Comparison of ENCODE assay signal across 1 cellular context in genomic region chr7:131493559-131493958, GRCh38.
TF ChIP-seq lines count a peak whose summit lies in the region.

No MANE protein-coding gene starts in this region.

TF ChIP-seq in SK-N-SH, 30 proteins besides CTCF, POLR2A, EP300 and RAD21:
- TF ChIP-seq, protein P1, sequence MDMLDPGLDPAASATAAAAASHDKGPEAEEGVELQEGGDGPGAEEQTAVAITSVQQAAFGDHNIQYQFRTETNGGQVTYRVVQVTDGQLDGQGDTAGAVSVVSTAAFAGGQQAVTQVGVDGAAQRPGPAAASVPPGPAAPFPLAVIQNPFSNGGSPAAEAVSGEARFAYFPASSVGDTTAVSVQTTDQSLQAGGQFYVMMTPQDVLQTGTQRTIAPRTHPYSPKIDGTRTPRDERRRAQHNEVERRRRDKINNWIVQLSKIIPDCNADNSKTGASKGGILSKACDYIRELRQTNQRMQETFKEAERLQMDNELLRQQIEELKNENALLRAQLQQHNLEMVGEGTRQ (IDR thresholded peaks at IDR 0.05; ENCODE audit: borderline replicate concordance, low read depth, low read length), result no peak
- TF ChIP-seq GATA2 (CRISPR knock-in tag; IDR thresholded peaks at IDR 0.05) (no peak), EZH2phosphoT487 (IDR thresholded peaks at IDR 0.05; ENCODE audit: borderline replicate concordance, low read depth) (no peak), FOSL2 (IDR thresholded peaks at IDR 0.05; ENCODE audit: borderline replicate concordance, low read depth) (no peak), JUND (IDR thresholded peaks at IDR 0.05) (no peak), NRF1 (IDR thresholded peaks at IDR 0.05; ENCODE audit: low read depth, low read length) (no peak), USF1 (IDR thresholded peaks at IDR 0.05; ENCODE audit: borderline replicate concordance, low read depth) (no peak), NFIC (IDR thresholded peaks at IDR 0.05; ENCODE audit: borderline replicate concordance) (no peak), FOXJ3 (CRISPR knock-in tag; IDR thresholded peaks at IDR 0.05) (no peak)
- TF ChIP-seq, protein P2, sequence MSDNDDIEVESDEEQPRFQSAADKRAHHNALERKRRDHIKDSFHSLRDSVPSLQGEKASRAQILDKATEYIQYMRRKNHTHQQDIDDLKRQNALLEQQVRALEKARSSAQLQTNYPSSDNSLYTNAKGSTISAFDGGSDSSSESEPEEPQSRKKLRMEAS (IDR thresholded peaks at IDR 0.05; ENCODE audit: low read depth), result no peak
